In the genomic region with DNA sequence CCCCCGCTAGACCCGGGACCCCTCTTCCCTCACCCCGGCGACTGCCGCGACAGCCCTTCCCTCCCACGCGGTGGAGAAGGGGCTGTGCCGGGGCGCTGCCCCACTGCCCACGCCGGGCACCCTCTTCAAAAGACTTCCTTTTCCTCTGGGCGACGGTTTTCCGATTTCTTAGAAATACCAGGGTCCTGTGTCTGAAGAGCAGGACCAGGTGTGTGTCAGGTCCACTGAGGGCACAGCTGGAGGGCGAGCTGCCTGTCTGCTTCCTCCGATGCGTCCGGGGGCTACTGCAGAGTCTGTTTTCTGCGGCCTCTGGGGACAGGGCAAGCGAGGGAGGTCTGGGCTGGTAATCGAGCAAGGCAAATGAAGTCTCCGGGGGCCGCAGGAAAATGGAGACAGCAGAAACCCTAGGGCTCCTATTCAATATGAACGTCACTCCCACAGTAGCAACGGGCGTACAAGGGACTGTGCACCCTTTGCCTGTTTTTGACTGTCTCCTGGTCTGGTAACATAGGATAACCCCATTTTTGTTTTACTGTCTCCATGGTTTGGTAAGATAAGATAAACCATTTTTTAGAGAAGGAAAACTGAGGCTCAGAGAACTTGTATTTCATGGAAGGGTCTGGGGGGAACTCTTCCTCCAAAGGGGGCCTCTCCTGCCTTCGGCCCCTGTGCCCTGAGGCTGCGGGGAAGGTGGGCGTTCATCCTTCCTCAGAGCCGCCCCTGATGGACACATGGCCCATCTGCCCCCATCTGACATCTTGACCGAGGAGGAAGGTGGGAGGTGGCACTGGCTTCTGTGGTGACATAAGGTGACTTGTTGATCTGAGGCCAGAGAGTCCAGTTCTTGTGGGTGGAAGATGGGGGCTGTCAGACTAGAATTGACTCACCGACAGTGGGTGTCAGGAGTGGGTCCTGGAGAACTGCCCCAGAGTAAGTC, we compare ENCODE assay signal across 1 cellular context.
TF ChIP-seq lines count a peak whose summit lies in the region.

No MANE protein-coding gene starts in this region.

TF ChIP-seq in WTC11, 78 proteins besides CTCF, POLR2A, EP300 and RAD21 (continued from another document):
- TF ChIP-seq ZSCAN18 (CRISPR knock-in tag; IDR thresholded peaks at IDR 0.05) = no peak
- TF ChIP-seq MXD4 (CRISPR knock-in tag; IDR thresholded peaks at IDR 0.05; ENCODE audit: borderline replicate concordance) = no peak
- TF ChIP-seq CBFB (CRISPR knock-in tag; IDR thresholded peaks at IDR 0.05; ENCODE audit: low read depth) = no peak
- TF ChIP-seq ZBTB21 (CRISPR knock-in tag; IDR thresholded peaks at IDR 0.05; ENCODE audit: borderline replicate concordance) = no peak
TF ChIP-seq in WTC11: peak in this region for 0.
